In the genomic region with DNA sequence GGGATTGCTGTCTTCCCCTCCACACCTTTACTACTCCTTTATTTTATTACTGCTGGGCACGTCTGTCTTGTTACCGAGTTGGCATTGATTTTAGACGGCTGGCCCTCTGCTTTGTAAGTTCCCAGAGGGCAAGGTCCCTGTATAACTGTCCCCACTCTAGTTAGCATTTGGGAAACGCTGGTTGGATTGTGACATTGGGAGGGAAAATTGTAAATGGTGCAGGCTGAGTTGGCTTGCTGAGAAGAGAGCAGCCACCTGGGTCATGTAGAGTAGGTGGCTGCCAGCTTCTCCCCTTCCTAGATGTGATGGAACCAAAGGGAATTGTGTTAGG, we compare ENCODE assay signal across 1 cellular context.
TF ChIP-seq lines count a peak whose summit lies in the region.

No MANE protein-coding gene starts in this region.

TF ChIP-seq in WTC11, 78 proteins besides CTCF, POLR2A, EP300 and RAD21 (continued from another document):
- TF ChIP-seq RORB (CRISPR knock-in tag; IDR thresholded peaks at IDR 0.05) (no peak), NFYB (CRISPR knock-in tag; conservative IDR thresholded peaks at IDR 0.05; ENCODE audit: low read depth) (no peak), SP1 (CRISPR knock-in tag; conservative IDR thresholded peaks at IDR 0.05) (no peak), ZNF396 (CRISPR knock-in tag; IDR thresholded peaks at IDR 0.05; ENCODE audit: borderline replicate concordance) (no peak), MXD4 (CRISPR knock-in tag; IDR thresholded peaks at IDR 0.05; ENCODE audit: borderline replicate concordance) (no peak)
- TF ChIP-seq, protein P1, sequence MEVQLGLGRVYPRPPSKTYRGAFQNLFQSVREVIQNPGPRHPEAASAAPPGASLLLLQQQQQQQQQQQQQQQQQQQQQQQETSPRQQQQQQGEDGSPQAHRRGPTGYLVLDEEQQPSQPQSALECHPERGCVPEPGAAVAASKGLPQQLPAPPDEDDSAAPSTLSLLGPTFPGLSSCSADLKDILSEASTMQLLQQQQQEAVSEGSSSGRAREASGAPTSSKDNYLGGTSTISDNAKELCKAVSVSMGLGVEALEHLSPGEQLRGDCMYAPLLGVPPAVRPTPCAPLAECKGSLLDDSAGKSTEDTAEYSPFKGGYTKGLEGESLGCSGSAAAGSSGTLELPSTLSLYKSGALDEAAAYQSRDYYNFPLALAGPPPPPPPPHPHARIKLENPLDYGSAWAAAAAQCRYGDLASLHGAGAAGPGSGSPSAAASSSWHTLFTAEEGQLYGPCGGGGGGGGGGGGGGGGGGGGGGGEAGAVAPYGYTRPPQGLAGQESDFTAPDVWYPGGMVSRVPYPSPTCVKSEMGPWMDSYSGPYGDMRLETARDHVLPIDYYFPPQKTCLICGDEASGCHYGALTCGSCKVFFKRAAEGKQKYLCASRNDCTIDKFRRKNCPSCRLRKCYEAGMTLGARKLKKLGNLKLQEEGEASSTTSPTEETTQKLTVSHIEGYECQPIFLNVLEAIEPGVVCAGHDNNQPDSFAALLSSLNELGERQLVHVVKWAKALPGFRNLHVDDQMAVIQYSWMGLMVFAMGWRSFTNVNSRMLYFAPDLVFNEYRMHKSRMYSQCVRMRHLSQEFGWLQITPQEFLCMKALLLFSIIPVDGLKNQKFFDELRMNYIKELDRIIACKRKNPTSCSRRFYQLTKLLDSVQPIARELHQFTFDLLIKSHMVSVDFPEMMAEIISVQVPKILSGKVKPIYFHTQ (CRISPR knock-in tag; IDR thresholded peaks at IDR 0.05) = no peak
- TF ChIP-seq, protein P2, sequence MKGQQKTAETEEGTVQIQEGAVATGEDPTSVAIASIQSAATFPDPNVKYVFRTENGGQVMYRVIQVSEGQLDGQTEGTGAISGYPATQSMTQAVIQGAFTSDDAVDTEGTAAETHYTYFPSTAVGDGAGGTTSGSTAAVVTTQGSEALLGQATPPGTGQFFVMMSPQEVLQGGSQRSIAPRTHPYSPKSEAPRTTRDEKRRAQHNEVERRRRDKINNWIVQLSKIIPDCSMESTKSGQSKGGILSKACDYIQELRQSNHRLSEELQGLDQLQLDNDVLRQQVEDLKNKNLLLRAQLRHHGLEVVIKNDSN (CRISPR knock-in tag; IDR thresholded peaks at IDR 0.05) = no peak
